ENCODE assay signal across 20 cellular contexts in the genomic region with DNA sequence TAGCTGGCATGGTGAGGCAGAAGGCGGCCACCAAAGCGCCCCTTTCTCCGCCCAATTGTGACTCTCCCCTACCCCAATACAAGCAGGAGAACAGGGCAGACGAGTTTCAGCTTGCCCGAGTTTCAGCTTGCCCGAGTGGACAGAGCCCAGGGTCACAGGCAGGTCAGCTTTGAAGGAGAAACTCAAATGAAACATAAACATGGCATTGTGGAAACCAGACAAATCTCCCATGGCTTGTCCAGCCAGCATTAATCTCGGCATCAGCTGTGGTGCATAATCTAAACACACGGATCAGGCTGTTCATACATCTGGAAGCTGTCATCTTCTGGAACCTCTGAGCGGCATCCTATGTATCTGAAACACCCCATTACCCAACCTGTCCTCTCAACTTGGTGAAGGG. TPM values are rescaled to one million over a fixed set of nuclear protein-coding genes. Genes with fewer than 3 reads are reported as not detected.
DNase-seq lines count a peak whose midpoint lies in the region; ATAC-seq and TF ChIP-seq lines count a peak whose summit lies in the region.
"Had no signal": no experiment of that assay in that cellular context is flagged by ENCODE, and none has a peak within 500 bp of the region (broad histone marks: within the 10 kb centered on the region; RNA-seq: fewer than 3 reads in every experiment).

No MANE protein-coding gene starts in this region.

- H3K4me3 Mint-ChIP-seq in brain: peak overlapping the region in 1 of 5 experiments; percentile 55
- H3K4me3 Mint-ChIP-seq in nephron: no peak overlapping the region
- H3K4me3 Mint-ChIP-seq: natural killer cell treated with Interleukin-12 subunit alpha and Interleukin-12 subunit beta and Interleukin-15 and Interleukin-18, amount 100 ng/mL, for 72 hours; T-helper 1 cell treated with Interleukin-12 subunit alpha and Interleukin-12 subunit beta and Interleukin-4 antibody, amounts not matched to agents 30 μg/mL and 1 μg/mL, for 36 hours had no signal

- H3K4me1 Mint-ChIP-seq in brain (peaks cover 94% of the 10 kb centered on the region), nephron (peaks cover 88% of the 10 kb centered on the region)

- H3K36me3 Mint-ChIP-seq in brain: peaks cover 17% of the 10 kb centered on the region
- H3K36me3 Mint-ChIP-seq in nephron (ENCODE audit: low read depth): peaks cover 19% of the 10 kb centered on the region
- H3K36me3 Mint-ChIP-seq: natural killer cell treated with Interleukin-12 subunit alpha and Interleukin-12 subunit beta and Interleukin-15 and Interleukin-18, amount 100 ng/mL, for 72 hours had no signal

- ATAC-seq in omental fat pad (ENCODE audit: low FRiP score) (no peak), GM21619 (IDR thresholded peaks at IDR 0.05; ENCODE audit: unreplicated experiment) (no peak)
- ATAC-seq: natural killer cell treated with Interleukin-12 subunit alpha and Interleukin-12 subunit beta and Interleukin-15 and Interleukin-18, amount 100 ng/mL, for 72 hours; Right ventricle myocardium inferior had no signal

- H3K27me3 Mint-ChIP-seq in brain: peaks cover 3% of the 10 kb centered on the region
- H3K27me3 Mint-ChIP-seq in nephron (ENCODE audit: low read depth): no peaks in the 10 kb centered on the region

- DNase-seq in EH (ENCODE audit: low read depth) (peak; percentile 37), omental fat pad (ENCODE audit: low spot score) (no peak), NCI-H187 treated with DMSO at 0.1 percent for 48 hours (lab: John Stamatoyannopoulos, UW) (no peak)
- no peak for DNase-seq in effector CD8-positive, alpha-beta T cell (lab: John Stamatoyannopoulos, UW)
- DNase-seq: activated CD4-positive, alpha-beta T cell treated with anti-CD3 and anti-CD28 coated beads, Interleukin-2, amount 50 U/mL, for 4 hours; activated gamma-delta T cell treated with Interleukin-2 at 50 U/mL for 16 hours; CD8-positive, alpha-beta memory T cell; colonic mucosa; DMS79 treated with DMSO at 0.1 percent for 48 hours; kidney glomerular epithelial cell; mesendoderm; NCI-H2029; NCI-H345 had no signal

- no peaks in the 10 kb centered on the region for H3K9me3 Mint-ChIP-seq in brain
- H3K9me3 Mint-ChIP-seq in nephron: no peaks in the 10 kb centered on the region
- H3K9me3 Mint-ChIP-seq: CD8-positive, alpha-beta memory T cell; natural killer cell treated with Interleukin-12 subunit alpha and Interleukin-12 subunit beta and Interleukin-15 and Interleukin-18, amount 100 ng/mL, for 72 hours; T-helper 1 cell treated with Interleukin-12 subunit alpha and Interleukin-12 subunit beta and Interleukin-4 antibody, amounts not matched to agents 30 μg/mL and 1 μg/mL, for 36 hours had no signal

- H3K27ac Mint-ChIP-seq in brain (peak overlapping the region in 3 of 5 experiments; percentile 33 to 74 (median 54)), nephron (peak overlapping the region; percentile 32 to 71 (median 54))
- H3K27ac Mint-ChIP-seq: natural killer cell treated with Interleukin-12 subunit alpha and Interleukin-12 subunit beta and Interleukin-15 and Interleukin-18, amount 100 ng/mL, for 72 hours; T-helper 1 cell treated with Interleukin-12 subunit alpha and Interleukin-12 subunit beta and Interleukin-4 antibody, amounts not matched to agents 30 μg/mL and 1 μg/mL, for 36 hours had no signal

- TF ChIP-seq CTCF in brain (conservative IDR thresholded peaks at IDR 0.05) (no peak), nephron (IDR thresholded peaks at IDR 0.05; ENCODE audit: unreplicated experiment in 3 of 3) (no peak), omental fat pad (IDR thresholded peaks at IDR 0.05) (no peak)

TF ChIP-seq in PFSK-1, 5 proteins besides CTCF, POLR2A, EP300 and RAD21:
- TF ChIP-seq SIN3A (IDR thresholded peaks at IDR 0.05; ENCODE audit: borderline replicate concordance, insufficient read depth, low read length) (peak; percentile 57; the same call in 1 of the 2 replicates), FOXP2 (optimal IDR thresholded peaks at IDR 0.05; ENCODE audit: borderline replicate concordance, extremely low read depth, extremely low read length, insufficient read depth) (no peak)
- TF ChIP-seq, protein P1, sequence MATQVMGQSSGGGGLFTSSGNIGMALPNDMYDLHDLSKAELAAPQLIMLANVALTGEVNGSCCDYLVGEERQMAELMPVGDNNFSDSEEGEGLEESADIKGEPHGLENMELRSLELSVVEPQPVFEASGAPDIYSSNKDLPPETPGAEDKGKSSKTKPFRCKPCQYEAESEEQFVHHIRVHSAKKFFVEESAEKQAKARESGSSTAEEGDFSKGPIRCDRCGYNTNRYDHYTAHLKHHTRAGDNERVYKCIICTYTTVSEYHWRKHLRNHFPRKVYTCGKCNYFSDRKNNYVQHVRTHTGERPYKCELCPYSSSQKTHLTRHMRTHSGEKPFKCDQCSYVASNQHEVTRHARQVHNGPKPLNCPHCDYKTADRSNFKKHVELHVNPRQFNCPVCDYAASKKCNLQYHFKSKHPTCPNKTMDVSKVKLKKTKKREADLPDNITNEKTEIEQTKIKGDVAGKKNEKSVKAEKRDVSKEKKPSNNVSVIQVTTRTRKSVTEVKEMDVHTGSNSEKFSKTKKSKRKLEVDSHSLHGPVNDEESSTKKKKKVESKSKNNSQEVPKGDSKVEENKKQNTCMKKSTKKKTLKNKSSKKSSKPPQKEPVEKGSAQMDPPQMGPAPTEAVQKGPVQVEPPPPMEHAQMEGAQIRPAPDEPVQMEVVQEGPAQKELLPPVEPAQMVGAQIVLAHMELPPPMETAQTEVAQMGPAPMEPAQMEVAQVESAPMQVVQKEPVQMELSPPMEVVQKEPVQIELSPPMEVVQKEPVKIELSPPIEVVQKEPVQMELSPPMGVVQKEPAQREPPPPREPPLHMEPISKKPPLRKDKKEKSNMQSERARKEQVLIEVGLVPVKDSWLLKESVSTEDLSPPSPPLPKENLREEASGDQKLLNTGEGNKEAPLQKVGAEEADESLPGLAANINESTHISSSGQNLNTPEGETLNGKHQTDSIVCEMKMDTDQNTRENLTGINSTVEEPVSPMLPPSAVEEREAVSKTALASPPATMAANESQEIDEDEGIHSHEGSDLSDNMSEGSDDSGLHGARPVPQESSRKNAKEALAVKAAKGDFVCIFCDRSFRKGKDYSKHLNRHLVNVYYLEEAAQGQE (IDR thresholded peaks at IDR 0.05; ENCODE audit: insufficient read depth in 1 of 2, low read depth in 2 of 2, low read length in 2 of 2): peak; percentile 58 to 82

RNA-seq across cellular contexts. Expression of a gene that starts 16.9 kb away (rescaled TPM):
- 18.3 TPM for polyA plus RNA-seq in PFSK-1 (2012; ENCODE audit: insufficient read length, low read depth)
- 13.5 TPM for polyA plus RNA-seq in brain (ENCODE audit: insufficient read depth, low read depth, low replicate concordance)
- 10 to 100 TPM in 1 of 4 donors, 1 to 10 TPM in 3; 3.1 to 14.2 (median 7.9) TPM for total RNA-seq in omental fat pad
